Comparison of ENCODE assay signal across 22 cellular contexts in genomic region chr2:75549401-75550253, GRCh38. TPM values are rescaled to one million over a fixed set of nuclear protein-coding genes. Genes with fewer than 3 reads are reported as not detected.
DNase-seq lines count a peak whose midpoint lies in the region; ATAC-seq and TF ChIP-seq lines count a peak whose summit lies in the region.
"Had no signal": no experiment of that assay in that cellular context is flagged by ENCODE, and none has a peak within 500 bp of the region (broad histone marks: within the 10 kb centered on the region; RNA-seq: fewer than 3 reads in every experiment).

No MANE protein-coding gene starts in this region.

- 0 out of 2 replicates have a peak, but pooled peaks cover 4% of the 10 kb centered on the region for H3K36me3 ChIP-seq in PC-3 (ENCODE audit: low read depth, low read length)

- H3F3A ChIP-seq in PC-3 (ENCODE audit: low read length, unreplicated experiment), result no peaks in the 10 kb centered on the region

- no peaks in the 10 kb centered on the region for H4K20me1 ChIP-seq in PC-3 (ENCODE audit: low read length)

- H3K9ac ChIP-seq in PC-3 (ENCODE audit: low read length), result no peak overlapping the region
- H3K9ac ChIP-seq: GM23248 had no signal

- peak; percentile 69 for ATAC-seq in PC-3
- ATAC-seq in GM19455 (IDR thresholded peaks at IDR 0.05; ENCODE audit: unreplicated experiment), result no peak
- ATAC-seq: CD8-positive, alpha-beta T cell had no signal

- POLR2A ChIA-PET in PC-3 (lab: Charles Lee; ENCODE audit: unreplicated experiment), result no interaction called here

- intact Hi-C loops in PC-3 (cut with micrococcal nuclease), result no loop called here

- H3K79me2 ChIP-seq in PC-3 (ENCODE audit: low read length), result 0 out of 2 replicates have a peak, but pooled peaks cover 5% of the 10 kb centered on the region

- CTCF ChIA-PET in PC-3 (lab: Charles Lee), result interaction anchor here (0.6 kb wide), 2 partner anchors 78 to 120 kb away, joined by 3 to 6 read pairs; no protein-coding TSS in a partner anchor

- H3K9me2 ChIP-seq in PC-3 (replicated peaks; ENCODE audit: low read length), result no peaks in the 10 kb centered on the region

- peaks cover 13% of the 10 kb centered on the region for H3K4me1 ChIP-seq in PC-3 (ENCODE audit: insufficient read depth, low read length)

- no TSS peak for BruUV-seq in PC-3 (replicated peaks; lab: Mats Ljungman, UMichigan)

- no peaks in the 10 kb centered on the region for H3K27me3 ChIP-seq in PC-3 (ENCODE audit: low read length)
- H3K27me3 ChIP-seq: MG63 had no signal

- no peaks in the 10 kb centered on the region for H3K9me3 ChIP-seq in PC-3 (ENCODE audit: low read length)
- H3K9me3 ChIP-seq: Caco-2, MG63 had no signal

- DNase-seq in NCI-H748 (lab: John Stamatoyannopoulos, UW; ENCODE audit: unreplicated experiment) (peak; percentile 3), NCI-H748 treated with DMSO at 0.1 percent for 48 hours (lab: John Stamatoyannopoulos, UW) (no peak), ELF-1 (ENCODE audit: low read depth, low spot score) (peak; percentile 28), PC-3 (peak; percentile 65), mucosa of gallbladder (ENCODE audit: low spot score) (peak; percentile 0), DMS153 treated with DMSO at 0.1 percent for 48 hours (lab: John Stamatoyannopoulos, UW; ENCODE audit: unreplicated experiment) (no peak)
- no peak for DNase-seq in activated CD4-positive, alpha-beta T cell treated with anti-CD3 and anti-CD28 coated beads, Interleukin-2, amount 50 U/mL, for 48 hours
- DNase-seq: C1 segment of cervical spinal cord; CD8-positive, alpha-beta T cell; GM23248; H9; KBM-7; MG63; NCI-H1105 treated with DMSO at 0.1 percent for 48 hours; NCI-H1694; NCI-H2081 treated with DMSO at 0.1 percent for 48 hours; NCI-H524; Right ventricle myocardium superior; RPMI8226; T-helper 1 cell had no signal

- no peak overlapping the region for H3K4me3 ChIP-seq in PC-3 (ENCODE audit: low read length)
- H3K4me3 ChIP-seq: GM23248, MG63 had no signal

- no peak for TF ChIP-seq CTCF in PC-3 (conservative IDR thresholded peaks at IDR 0.05; ENCODE audit: low read depth, low read length)

- no peak overlapping the region for H3K27ac ChIP-seq in PC-3 (ENCODE audit: low read length)
- H3K27ac ChIP-seq: GM23248 had no signal

- no peak overlapping the region for H2AFZ ChIP-seq in PC-3 (ENCODE audit: low read length)
- H2AFZ ChIP-seq: GM23248 had no signal

- H3K4me2 ChIP-seq in PC-3 (ENCODE audit: low read length), result no peak overlapping the region

RNA-seq across cellular contexts. Expression of gene EVA1A, which starts 11.1 kb away (rescaled TPM):
- total RNA-seq in PC-3 (2014; rRNA removed) (48.9 and 70.8 TPM in 2 replicates), mucosa of gallbladder (0.43 TPM)
- total RNA-seq: CD8-positive, alpha-beta T cell had no signal

Comparison
In these comparisons a context has a peak if more than half of its experiments do, and no peak if none do; other contexts are left out.
1. DNase-seq: peak in NCI-H748 (single experiment), ELF-1 (single experiment), PC-3 (single experiment) and mucosa of gallbladder (single experiment); none in NCI-H748 treated with DMSO at 0.1 percent for 48 hours (single experiment), DMS153 treated with DMSO at 0.1 percent for 48 hours (single experiment) and activated CD4-positive, alpha-beta T cell treated with anti-CD3 and anti-CD28 coated beads, Interleukin-2, amount 50 U/mL, for 48 hours (0 of 2).
2. RNA of gene EVA1A, which starts 11.1 kb away (total RNA-seq): 48.9 to 70.8 TPM in PC-3; 0.43 TPM in mucosa of gallbladder (single experiment); every median in the first group is over 10 times any median in the second.